Comparison of ENCODE assay signal across 1 cellular context in the genomic region with DNA sequence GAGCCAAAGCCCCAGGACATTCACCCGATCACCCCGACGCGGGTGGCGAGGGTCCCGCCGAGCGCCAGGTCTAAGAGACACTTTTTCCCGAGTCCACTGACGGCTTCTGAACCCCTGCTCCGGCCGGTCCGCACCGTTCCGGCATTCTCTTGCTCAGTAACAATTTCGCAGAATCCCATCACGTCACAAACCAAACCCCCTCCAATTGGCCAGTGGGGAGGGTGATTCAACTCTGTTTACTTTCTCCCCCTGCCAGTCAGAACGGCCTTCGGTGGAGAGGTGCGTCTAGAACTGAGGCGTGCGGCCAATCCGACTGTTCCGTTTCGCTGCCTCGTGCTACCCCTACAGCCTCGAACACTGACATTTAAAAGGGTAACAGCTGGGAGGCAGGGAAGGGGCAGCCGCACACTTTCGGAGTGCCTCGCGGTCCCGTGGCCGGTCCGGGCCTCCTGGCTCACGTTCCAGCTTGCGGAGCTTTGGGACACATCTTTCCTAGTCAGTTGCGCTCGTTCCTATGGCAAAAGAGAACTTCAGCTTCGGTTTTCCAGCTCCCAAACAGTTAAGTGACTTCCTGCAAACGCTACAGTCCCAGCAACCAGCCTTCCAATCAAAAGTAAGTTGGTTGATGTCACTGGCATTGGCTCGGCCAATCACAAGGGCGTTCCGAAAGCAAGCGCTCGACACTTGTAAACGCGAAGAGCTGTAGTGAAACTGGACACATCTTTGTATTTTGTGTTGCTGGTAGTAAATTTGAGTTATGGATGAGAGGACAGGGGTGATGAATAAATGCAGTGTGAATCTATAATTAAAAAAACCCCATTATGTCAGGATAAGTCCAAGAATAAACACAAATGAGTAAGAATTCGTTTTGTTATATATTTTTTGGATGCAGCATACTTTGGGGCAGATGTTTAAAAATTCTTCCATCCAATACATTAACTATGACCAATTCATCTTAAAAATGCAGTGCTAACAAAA.
TF ChIP-seq lines count a peak whose summit lies in the region.

Gene KLF9, minus strand, starts transcription at position 860 of the 978 bp plus-strand sequence. CDS start 1,294 bp downstream, outside the sequence.

TF ChIP-seq in HepG2, 621 proteins besides CTCF, POLR2A, EP300 and RAD21 (continued from another document and continues in another):
- TF ChIP-seq ZHX2 (IDR thresholded peaks at IDR 0.05; ENCODE audit: low read depth) (peak; percentile 66), ZHX2 (CRISPR knock-in tag; IDR thresholded peaks at IDR 0.05; ENCODE audit: borderline replicate concordance) (0 out of 2 replicates have a peak, but pooled peaks have one; percentile 41), MXI1 (IDR thresholded peaks at IDR 0.05; ENCODE audit: borderline replicate concordance, low read depth, low read length) (peak; percentile 50; the same call in 1 of the 3 replicates), ZSCAN21 (CRISPR knock-in tag; IDR thresholded peaks at IDR 0.05; ENCODE audit: borderline replicate concordance) (peak; percentile 38; the same call in 1 of the 2 replicates), SMAD3 (CRISPR knock-in tag; IDR thresholded peaks at IDR 0.05) (peak; percentile 39; the same call in 1 of the 2 replicates), ZNF143 (CRISPR knock-in tag; IDR thresholded peaks at IDR 0.05) (no peak), HMGXB4 (CRISPR knock-in tag; IDR thresholded peaks at IDR 0.05; ENCODE audit: borderline replicate concordance in 1 of 2, low read depth in 1 of 2) (peak; percentile 28 to 62; a peak in 3 of 4 replicates), FOXJ3 (CRISPR knock-in tag; IDR thresholded peaks at IDR 0.05; ENCODE audit: borderline replicate concordance) (no peak; the same call in 1 of the 2 replicates), HMG20B (CRISPR knock-in tag; conservative IDR thresholded peaks at IDR 0.05) (no peak), ZNF570 (CRISPR knock-in tag; IDR thresholded peaks at IDR 0.05; ENCODE audit: borderline replicate concordance) (no peak), HNF4G (IDR thresholded peaks at IDR 0.05; ENCODE audit: borderline replicate concordance, low read depth, low read length) (no peak), HNF4G (CRISPR knock-in tag; IDR thresholded peaks at IDR 0.05; ENCODE audit: borderline replicate concordance, low read depth) (peak; percentile 56; the same call in 1 of the 2 replicates), SP2 (CRISPR knock-in tag; IDR thresholded peaks at IDR 0.05) (peak; percentile 58), ATRX (CRISPR knock-in tag; IDR thresholded peaks at IDR 0.05; ENCODE audit: borderline replicate concordance) (no peak), ZNF512 (CRISPR knock-in tag; IDR thresholded peaks at IDR 0.05) (no peak), SP1 (IDR thresholded peaks at IDR 0.05) (no peak), SP1 (CRISPR knock-in tag; IDR thresholded peaks at IDR 0.05) (no peak), ZNF7 (CRISPR knock-in tag; IDR thresholded peaks at IDR 0.05) (no peak), TCF12 (IDR thresholded peaks at IDR 0.05) (no peak), TCF12 (CRISPR knock-in tag; IDR thresholded peaks at IDR 0.05) (no peak), ISL2 (CRISPR knock-in tag; IDR thresholded peaks at IDR 0.05) (no peak), KAT2B (IDR thresholded peaks at IDR 0.05; ENCODE audit: borderline replicate concordance, low read depth, low read length) (no peak), ZNF292 (CRISPR knock-in tag; IDR thresholded peaks at IDR 0.05; ENCODE audit: borderline replicate concordance, low read depth) (0 out of 2 replicates have a peak, but pooled peaks have one; percentile 47), ZFP36 (IDR thresholded peaks at IDR 0.05; ENCODE audit: borderline replicate concordance, low read depth, low read length, partially characterized antibody) (no peak), MAFF (IDR thresholded peaks at IDR 0.05; ENCODE audit: low read depth, low read length) (no peak), NR2F6 (IDR thresholded peaks at IDR 0.05) (no peak), NR2F6 (CRISPR knock-in tag; IDR thresholded peaks at IDR 0.05) (peak; percentile 23), ZNF737 (CRISPR knock-in tag; IDR thresholded peaks at IDR 0.05; ENCODE audit: borderline replicate concordance) (no peak), WIZ (CRISPR knock-in tag; IDR thresholded peaks at IDR 0.05) (no peak), LBX2 (CRISPR knock-in tag; IDR thresholded peaks at IDR 0.05; ENCODE audit: borderline replicate concordance) (peak; percentile 67; the same call in 1 of the 2 replicates), PITX1 (CRISPR knock-in tag; IDR thresholded peaks at IDR 0.05) (peak; percentile 51; the same call in 1 of the 2 replicates), HHEX (CRISPR knock-in tag; IDR thresholded peaks at IDR 0.05) (no peak)
- TF ChIP-seq, protein P1, sequence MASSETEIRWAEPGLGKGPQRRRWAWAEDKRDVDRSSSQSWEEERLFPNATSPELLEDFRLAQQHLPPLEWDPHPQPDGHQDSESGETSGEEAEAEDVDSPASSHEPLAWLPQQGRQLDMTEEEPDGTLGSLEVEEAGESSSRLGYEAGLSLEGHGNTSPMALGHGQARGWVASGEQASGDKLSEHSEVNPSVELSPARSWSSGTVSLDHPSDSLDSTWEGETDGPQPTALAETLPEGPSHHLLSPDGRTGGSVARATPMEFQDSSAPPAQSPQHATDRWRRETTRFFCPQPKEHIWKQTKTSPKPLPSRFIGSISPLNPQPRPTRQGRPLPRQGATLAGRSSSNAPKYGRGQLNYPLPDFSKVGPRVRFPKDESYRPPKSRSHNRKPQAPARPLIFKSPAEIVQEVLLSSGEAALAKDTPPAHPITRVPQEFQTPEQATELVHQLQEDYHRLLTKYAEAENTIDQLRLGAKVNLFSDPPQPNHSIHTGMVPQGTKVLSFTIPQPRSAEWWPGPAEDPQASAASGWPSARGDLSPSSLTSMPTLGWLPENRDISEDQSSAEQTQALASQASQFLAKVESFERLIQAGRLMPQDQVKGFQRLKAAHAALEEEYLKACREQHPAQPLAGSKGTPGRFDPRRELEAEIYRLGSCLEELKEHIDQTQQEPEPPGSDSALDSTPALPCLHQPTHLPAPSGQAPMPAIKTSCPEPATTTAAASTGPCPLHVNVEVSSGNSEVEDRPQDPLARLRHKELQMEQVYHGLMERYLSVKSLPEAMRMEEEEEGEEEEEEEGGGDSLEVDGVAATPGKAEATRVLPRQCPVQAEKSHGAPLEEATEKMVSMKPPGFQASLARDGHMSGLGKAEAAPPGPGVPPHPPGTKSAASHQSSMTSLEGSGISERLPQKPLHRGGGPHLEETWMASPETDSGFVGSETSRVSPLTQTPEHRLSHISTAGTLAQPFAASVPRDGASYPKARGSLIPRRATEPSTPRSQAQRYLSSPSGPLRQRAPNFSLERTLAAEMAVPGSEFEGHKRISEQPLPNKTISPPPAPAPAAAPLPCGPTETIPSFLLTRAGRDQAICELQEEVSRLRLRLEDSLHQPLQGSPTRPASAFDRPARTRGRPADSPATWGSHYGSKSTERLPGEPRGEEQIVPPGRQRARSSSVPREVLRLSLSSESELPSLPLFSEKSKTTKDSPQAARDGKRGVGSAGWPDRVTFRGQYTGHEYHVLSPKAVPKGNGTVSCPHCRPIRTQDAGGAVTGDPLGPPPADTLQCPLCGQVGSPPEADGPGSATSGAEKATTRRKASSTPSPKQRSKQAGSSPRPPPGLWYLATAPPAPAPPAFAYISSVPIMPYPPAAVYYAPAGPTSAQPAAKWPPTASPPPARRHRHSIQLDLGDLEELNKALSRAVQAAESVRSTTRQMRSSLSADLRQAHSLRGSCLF (CRISPR knock-in tag; IDR thresholded peaks at IDR 0.05; ENCODE audit: borderline replicate concordance), result no peak
- TF ChIP-seq, protein P2, sequence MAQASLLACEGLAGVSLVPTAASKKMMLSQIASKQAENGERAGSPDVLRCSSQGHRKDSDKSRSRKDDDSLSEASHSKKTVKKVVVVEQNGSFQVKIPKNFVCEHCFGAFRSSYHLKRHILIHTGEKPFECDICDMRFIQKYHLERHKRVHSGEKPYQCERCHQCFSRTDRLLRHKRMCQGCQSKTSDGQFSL (CRISPR knock-in tag; IDR thresholded peaks at IDR 0.05), result no peak
- TF ChIP-seq, protein P3, sequence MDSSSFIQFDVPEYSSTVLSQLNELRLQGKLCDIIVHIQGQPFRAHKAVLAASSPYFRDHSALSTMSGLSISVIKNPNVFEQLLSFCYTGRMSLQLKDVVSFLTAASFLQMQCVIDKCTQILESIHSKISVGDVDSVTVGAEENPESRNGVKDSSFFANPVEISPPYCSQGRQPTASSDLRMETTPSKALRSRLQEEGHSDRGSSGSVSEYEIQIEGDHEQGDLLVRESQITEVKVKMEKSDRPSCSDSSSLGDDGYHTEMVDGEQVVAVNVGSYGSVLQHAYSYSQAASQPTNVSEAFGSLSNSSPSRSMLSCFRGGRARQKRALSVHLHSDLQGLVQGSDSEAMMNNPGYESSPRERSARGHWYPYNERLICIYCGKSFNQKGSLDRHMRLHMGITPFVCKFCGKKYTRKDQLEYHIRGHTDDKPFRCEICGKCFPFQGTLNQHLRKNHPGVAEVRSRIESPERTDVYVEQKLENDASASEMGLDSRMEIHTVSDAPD (CRISPR knock-in tag; IDR thresholded peaks at IDR 0.05), result 0 out of 2 replicates have a peak, but pooled peaks have one; percentile 48
- TF ChIP-seq, protein P4, sequence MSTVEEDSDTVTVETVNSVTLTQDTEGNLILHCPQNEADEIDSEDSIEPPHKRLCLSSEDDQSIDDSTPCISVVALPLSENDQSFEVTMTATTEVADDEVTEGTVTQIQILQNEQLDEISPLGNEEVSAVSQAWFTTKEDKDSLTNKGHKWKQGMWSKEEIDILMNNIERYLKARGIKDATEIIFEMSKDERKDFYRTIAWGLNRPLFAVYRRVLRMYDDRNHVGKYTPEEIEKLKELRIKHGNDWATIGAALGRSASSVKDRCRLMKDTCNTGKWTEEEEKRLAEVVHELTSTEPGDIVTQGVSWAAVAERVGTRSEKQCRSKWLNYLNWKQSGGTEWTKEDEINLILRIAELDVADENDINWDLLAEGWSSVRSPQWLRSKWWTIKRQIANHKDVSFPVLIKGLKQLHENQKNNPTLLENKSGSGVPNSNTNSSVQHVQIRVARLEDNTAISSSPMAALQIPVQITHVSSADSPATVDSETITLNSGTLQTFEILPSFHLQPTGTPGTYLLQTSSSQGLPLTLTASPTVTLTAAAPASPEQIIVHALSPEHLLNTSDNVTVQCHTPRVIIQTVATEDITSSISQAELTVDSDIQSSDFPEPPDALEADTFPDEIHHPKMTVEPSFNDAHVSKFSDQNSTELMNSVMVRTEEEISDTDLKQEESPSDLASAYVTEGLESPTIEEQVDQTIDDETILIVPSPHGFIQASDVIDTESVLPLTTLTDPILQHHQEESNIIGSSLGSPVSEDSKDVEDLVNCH (CRISPR knock-in tag; IDR thresholded peaks at IDR 0.05), result 0 out of 2 replicates have a peak, but pooled peaks have one; percentile 40
